Comparison of ENCODE assay signal across 1 cellular context in the genomic region with DNA sequence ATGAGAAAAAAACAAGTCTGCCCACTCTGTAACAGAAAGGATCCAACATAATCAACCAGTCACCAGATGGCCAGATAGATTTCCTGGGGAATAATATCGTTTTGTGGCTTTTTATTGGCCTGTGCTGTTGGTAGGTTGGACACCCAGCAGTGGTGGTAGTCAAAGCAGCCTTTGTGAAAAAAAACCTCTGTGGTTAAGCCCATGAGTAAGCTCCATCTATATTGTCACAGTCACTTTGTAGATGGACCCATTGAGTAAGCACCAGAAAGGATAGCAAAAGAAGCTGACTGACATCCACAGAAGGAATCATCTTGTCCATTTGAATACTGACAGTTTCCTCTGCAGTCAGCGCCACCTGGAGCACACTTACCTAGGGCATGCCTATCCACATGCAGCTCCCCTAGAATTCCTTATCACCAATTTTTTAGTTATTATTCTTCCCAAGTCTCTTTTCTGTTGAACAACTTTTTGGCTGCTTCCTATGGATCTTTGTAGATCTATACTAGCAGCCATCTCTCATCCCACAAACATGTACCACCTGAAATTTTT.
TF ChIP-seq lines count a peak whose summit lies in the region.

No MANE protein-coding gene starts in this region.

TF ChIP-seq in HCT116, 20 proteins besides CTCF, POLR2A, EP300 and RAD21 (continued from another document):
- TF ChIP-seq, protein P1, sequence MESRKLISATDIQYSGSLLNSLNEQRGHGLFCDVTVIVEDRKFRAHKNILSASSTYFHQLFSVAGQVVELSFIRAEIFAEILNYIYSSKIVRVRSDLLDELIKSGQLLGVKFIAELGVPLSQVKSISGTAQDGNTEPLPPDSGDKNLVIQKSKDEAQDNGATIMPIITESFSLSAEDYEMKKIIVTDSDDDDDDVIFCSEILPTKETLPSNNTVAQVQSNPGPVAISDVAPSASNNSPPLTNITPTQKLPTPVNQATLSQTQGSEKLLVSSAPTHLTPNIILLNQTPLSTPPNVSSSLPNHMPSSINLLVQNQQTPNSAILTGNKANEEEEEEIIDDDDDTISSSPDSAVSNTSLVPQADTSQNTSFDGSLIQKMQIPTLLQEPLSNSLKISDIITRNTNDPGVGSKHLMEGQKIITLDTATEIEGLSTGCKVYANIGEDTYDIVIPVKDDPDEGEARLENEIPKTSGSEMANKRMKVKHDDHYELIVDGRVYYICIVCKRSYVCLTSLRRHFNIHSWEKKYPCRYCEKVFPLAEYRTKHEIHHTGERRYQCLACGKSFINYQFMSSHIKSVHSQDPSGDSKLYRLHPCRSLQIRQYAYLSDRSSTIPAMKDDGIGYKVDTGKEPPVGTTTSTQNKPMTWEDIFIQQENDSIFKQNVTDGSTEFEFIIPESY (IDR thresholded peaks at IDR 0.05; ENCODE audit: extremely low read depth, insufficient replicate concordance, low read length): no peak
- TF ChIP-seq YY1 (IDR thresholded peaks at IDR 0.05; ENCODE audit: extremely low read depth, insufficient replicate concordance, low read depth, low read length): no peak
- no peak for TF ChIP-seq SP1 (IDR thresholded peaks at IDR 0.05; ENCODE audit: low read depth)
- TF ChIP-seq CEBPB (IDR thresholded peaks at IDR 0.05; ENCODE audit: low read depth): no peak
- TF ChIP-seq ELF1 (IDR thresholded peaks at IDR 0.05; ENCODE audit: borderline replicate concordance, low read depth): no peak
- TF ChIP-seq, protein P2, sequence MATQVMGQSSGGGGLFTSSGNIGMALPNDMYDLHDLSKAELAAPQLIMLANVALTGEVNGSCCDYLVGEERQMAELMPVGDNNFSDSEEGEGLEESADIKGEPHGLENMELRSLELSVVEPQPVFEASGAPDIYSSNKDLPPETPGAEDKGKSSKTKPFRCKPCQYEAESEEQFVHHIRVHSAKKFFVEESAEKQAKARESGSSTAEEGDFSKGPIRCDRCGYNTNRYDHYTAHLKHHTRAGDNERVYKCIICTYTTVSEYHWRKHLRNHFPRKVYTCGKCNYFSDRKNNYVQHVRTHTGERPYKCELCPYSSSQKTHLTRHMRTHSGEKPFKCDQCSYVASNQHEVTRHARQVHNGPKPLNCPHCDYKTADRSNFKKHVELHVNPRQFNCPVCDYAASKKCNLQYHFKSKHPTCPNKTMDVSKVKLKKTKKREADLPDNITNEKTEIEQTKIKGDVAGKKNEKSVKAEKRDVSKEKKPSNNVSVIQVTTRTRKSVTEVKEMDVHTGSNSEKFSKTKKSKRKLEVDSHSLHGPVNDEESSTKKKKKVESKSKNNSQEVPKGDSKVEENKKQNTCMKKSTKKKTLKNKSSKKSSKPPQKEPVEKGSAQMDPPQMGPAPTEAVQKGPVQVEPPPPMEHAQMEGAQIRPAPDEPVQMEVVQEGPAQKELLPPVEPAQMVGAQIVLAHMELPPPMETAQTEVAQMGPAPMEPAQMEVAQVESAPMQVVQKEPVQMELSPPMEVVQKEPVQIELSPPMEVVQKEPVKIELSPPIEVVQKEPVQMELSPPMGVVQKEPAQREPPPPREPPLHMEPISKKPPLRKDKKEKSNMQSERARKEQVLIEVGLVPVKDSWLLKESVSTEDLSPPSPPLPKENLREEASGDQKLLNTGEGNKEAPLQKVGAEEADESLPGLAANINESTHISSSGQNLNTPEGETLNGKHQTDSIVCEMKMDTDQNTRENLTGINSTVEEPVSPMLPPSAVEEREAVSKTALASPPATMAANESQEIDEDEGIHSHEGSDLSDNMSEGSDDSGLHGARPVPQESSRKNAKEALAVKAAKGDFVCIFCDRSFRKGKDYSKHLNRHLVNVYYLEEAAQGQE (IDR thresholded peaks at IDR 0.05; ENCODE audit: low read depth): no peak
- no peak for TF ChIP-seq EGR1 (IDR thresholded peaks at IDR 0.05; ENCODE audit: low read depth)
- TF ChIP-seq TCF7L2 (IDR thresholded peaks at IDR 0.05; ENCODE audit: borderline replicate concordance, extremely low read depth, insufficient read depth, insufficient read length): no peak
- no peak for TF ChIP-seq CBX3 (IDR thresholded peaks at IDR 0.05; ENCODE audit: low read depth)
- TF ChIP-seq ZFX (IDR thresholded peaks at IDR 0.05): no peak
